9 cellular contexts compared by ENCODE assay signal in genomic region chr15:49225572-49226281, GRCh38. TPM values are rescaled to one million over a fixed set of nuclear protein-coding genes. Genes with fewer than 3 reads are reported as not detected.
DNase-seq lines count a peak whose midpoint lies in the region; ATAC-seq, FAIRE-seq and TF ChIP-seq lines count a peak whose summit lies in the region.
"Had no signal": no experiment of that assay in that cellular context is flagged by ENCODE, and none has a peak within 500 bp of the region (broad histone marks: within the 10 kb centered on the region; RNA-seq: fewer than 3 reads in every experiment).

No MANE protein-coding gene starts in this region.

- no peak overlapping the region for H3K27ac ChIP-seq in psoas muscle

- H3K27ac Mint-ChIP-seq in natural killer cell treated with Interleukin-12 subunit alpha and Interleukin-12 subunit beta and Interleukin-15 and Interleukin-18, amount 100 ng/mL, for 72 hours, result no peak overlapping the region

- H3K9me3 Mint-ChIP-seq in natural killer cell treated with Interleukin-12 subunit alpha and Interleukin-12 subunit beta and Interleukin-15 and Interleukin-18, amount 100 ng/mL, for 72 hours, result peaks cover 7% of the 10 kb centered on the region

- H3K27me3 Mint-ChIP-seq in natural killer cell treated with Interleukin-12 subunit alpha and Interleukin-12 subunit beta and Interleukin-15 and Interleukin-18, amount 100 ng/mL, for 72 hours, result no peaks in the 10 kb centered on the region

- no peaks in the 10 kb centered on the region for H3K4me1 ChIP-seq in psoas muscle

- intact Hi-C loops in sciatic nerve (cut with DNase I), result no loop called here
- intact Hi-C loops in psoas muscle (cut with DNase I), result no loop called here

- peak; percentile 5 for DNase-seq in NCI-H2227 (lab: John Stamatoyannopoulos, UW; ENCODE audit: unreplicated experiment)
- no peak for DNase-seq in NCI-H2227 treated with DMSO at 0.1 percent for 48 hours (lab: John Stamatoyannopoulos, UW)
- peak; percentile 72 for DNase-seq in RPMI7951 (ENCODE audit: low read depth)
- peak; percentile 39 for DNase-seq in fibroblast of peridontal ligament (ENCODE audit: extremely low read depth)
- no peak for DNase-seq in sciatic nerve (ENCODE audit: low spot score)
- DNase-seq in psoas muscle, result no peak
- DNase-seq in natural killer cell treated with Interleukin-12 subunit alpha and Interleukin-12 subunit beta and Interleukin-15 and Interleukin-18, amount 100 ng/mL, for 72 hours (ENCODE audit: low spot score), result no peak
- DNase-seq in GM19239 (ENCODE audit: insufficient read length, low spot score), result no peak
- DNase-seq: activated CD4-positive, CD25-positive, alpha-beta regulatory T cell treated with anti-CD3 and anti-CD28 coated beads, Interleukin-2, amount 50 U/mL, for 72 hours had no signal

- H3K4me1 Mint-ChIP-seq in natural killer cell treated with Interleukin-12 subunit alpha and Interleukin-12 subunit beta and Interleukin-15 and Interleukin-18, amount 100 ng/mL, for 72 hours (ENCODE audit: low read depth in 2 of 2), result peaks cover 37 to 40% of the 10 kb centered on the region in 2 donors

- H3K4me3 Mint-ChIP-seq in natural killer cell treated with Interleukin-12 subunit alpha and Interleukin-12 subunit beta and Interleukin-15 and Interleukin-18, amount 100 ng/mL, for 72 hours, result no peak overlapping the region

- H3K36me3 ChIP-seq in psoas muscle (ENCODE audit: insufficient read depth in 1 of 2, low read depth in 1 of 2), result no peaks in the 10 kb centered on the region

- TF ChIP-seq CTCF in psoas muscle (IDR thresholded peaks at IDR 0.05), result no peak

- H3K36me3 Mint-ChIP-seq in natural killer cell treated with Interleukin-12 subunit alpha and Interleukin-12 subunit beta and Interleukin-15 and Interleukin-18, amount 100 ng/mL, for 72 hours, result peaks cover 40% of the 10 kb centered on the region

- peaks cover 12% of the 10 kb centered on the region for H3K9me3 ChIP-seq in psoas muscle

- ATAC-seq in sciatic nerve (peak; percentile 55), psoas muscle (no peak)
- ATAC-seq in natural killer cell treated with Interleukin-12 subunit alpha and Interleukin-12 subunit beta and Interleukin-15 and Interleukin-18, amount 100 ng/mL, for 72 hours, result no peak

- FAIRE-seq in GM19239 (lab: Jason Lieb, UNC), result no peak

- WGBS in psoas muscle, 3 donors, result 96 to 98% (median 97%) methylated on average over 3 of the region's 3 CpGs

- H3K27me3 ChIP-seq in psoas muscle (ENCODE audit: insufficient read depth in 3 of 3, low read length in 2 of 3), result no peaks in the 10 kb centered on the region

- no peak overlapping the region for H3K4me3 ChIP-seq in psoas muscle

RNA-seq across cellular contexts. Expression of gene GALK2, which starts 55.7 kb away (rescaled TPM):
- 90.8 and 107 TPM in 2 replicates for total RNA-seq in RPMI7951 (2014; rRNA removed; shearing (Covaris generic))
- 50.2 TPM for total RNA-seq in sciatic nerve
- 10 to 100 TPM; 14.8 to 21.3 (median 16.6) TPM for total RNA-seq in psoas muscle
- polyA plus RNA-seq in psoas muscle, result 10 to 100 TPM; 14.7 to 36.0 (median 16.3) TPM
- total RNA-seq in natural killer cell treated with Interleukin-12 subunit alpha and Interleukin-12 subunit beta and Interleukin-15 and Interleukin-18, amount 100 ng/mL, for 72 hours, result 10 to 100 TPM; 27.6 to 37.0 TPM

Comparison
In these comparisons a context has a peak if more than half of its experiments do, and no peak if none do; other contexts are left out.
1. DNase-seq: peak in NCI-H2227 (single experiment), RPMI7951 (single experiment) and fibroblast of peridontal ligament (single experiment); none in NCI-H2227 treated with DMSO at 0.1 percent for 48 hours (single experiment), sciatic nerve (single experiment), psoas muscle (0 of 2), natural killer cell treated with Interleukin-12 subunit alpha and Interleukin-12 subunit beta and Interleukin-15 and Interleukin-18, amount 100 ng/mL, for 72 hours (single experiment) and GM19239 (single experiment).